Comparison of ENCODE assay signal across 1 cellular context in genomic region chr1:168801032-168801745, GRCh38.
TF ChIP-seq lines count a peak whose summit lies in the region.

No MANE protein-coding gene starts in this region.

TF ChIP-seq in GM12878, 131 proteins besides CTCF, POLR2A, EP300 and RAD21 (continued from another document):
- TF ChIP-seq, protein P1, sequence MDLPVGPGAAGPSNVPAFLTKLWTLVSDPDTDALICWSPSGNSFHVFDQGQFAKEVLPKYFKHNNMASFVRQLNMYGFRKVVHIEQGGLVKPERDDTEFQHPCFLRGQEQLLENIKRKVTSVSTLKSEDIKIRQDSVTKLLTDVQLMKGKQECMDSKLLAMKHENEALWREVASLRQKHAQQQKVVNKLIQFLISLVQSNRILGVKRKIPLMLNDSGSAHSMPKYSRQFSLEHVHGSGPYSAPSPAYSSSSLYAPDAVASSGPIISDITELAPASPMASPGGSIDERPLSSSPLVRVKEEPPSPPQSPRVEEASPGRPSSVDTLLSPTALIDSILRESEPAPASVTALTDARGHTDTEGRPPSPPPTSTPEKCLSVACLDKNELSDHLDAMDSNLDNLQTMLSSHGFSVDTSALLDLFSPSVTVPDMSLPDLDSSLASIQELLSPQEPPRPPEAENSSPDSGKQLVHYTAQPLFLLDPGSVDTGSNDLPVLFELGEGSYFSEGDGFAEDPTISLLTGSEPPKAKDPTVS (IDR thresholded peaks at IDR 0.05; ENCODE audit: low read depth, low read length) = no peak
- TF ChIP-seq GATAD2B (conservative IDR thresholded peaks at IDR 0.05; ENCODE audit: low read depth) (no peak), TBL1XR1 (IDR thresholded peaks at IDR 0.05; ENCODE audit: low read depth, low read length) (no peak), ATF2 (IDR thresholded peaks at IDR 0.05; ENCODE audit: low read length) (no peak), ZSCAN29 (IDR thresholded peaks at IDR 0.05) (no peak), TARDBP (IDR thresholded peaks at IDR 0.05; ENCODE audit: borderline replicate concordance) (no peak), MEF2A (IDR thresholded peaks at IDR 0.05; ENCODE audit: insufficient read depth, low read depth, low read length) (no peak), ZNF24 (IDR thresholded peaks at IDR 0.05) (no peak)
